ENCODE assay signal across 8 cellular contexts in the genomic region with DNA sequence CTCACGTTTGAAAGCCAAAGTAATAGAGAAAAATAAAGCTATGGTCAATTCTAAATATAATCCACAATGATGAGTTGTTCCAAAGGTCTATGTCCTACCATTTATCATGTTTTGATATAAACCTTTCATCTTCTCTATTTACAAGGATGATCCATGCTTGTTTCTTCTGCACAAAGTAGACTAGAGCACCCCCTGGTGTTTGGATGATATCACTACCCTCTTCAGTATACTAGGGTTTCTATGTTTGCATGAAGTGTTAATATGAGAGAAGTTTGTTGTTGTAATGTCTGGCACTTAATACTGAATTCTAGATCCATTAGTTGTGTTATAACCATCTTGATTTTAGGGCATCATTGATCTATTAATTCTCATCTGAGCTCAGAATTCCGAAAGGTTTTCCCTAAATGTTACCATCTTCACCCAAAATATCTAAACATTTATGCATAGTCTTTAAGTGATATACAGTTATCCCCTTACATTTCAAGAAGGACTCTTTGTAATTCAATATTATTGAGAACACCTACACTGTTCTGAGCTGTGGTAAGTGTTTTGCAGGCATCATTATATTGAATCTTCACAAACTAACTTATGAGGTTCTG.
DNase-seq lines count a peak whose midpoint lies in the region; ATAC-seq, FAIRE-seq and TF ChIP-seq lines count a peak whose summit lies in the region.

No MANE protein-coding gene starts in this region.

- DNase-seq in D721Med (ENCODE audit: insufficient read length, low spot score) (no peak), NOMO-1 treated with DMSO at 0.1 percent for 48 hours (lab: John Stamatoyannopoulos, UW; ENCODE audit: unreplicated experiment) (peak; percentile 62), putamen (ENCODE audit: low spot score) (peak; percentile 7), hepatic stellate cell (ENCODE audit: low spot score) (no peak)
- DNase-seq in stimulated activated CD4-positive, alpha-beta T cell treated with anti-CD3 and anti-CD28 coated beads, Interleukin-12 subunit alpha, Interleukin-12 subunit beta, amount 100 ng/mL, for 4 hours: no peak

- peak; percentile 65 for ATAC-seq in HG03066 (IDR thresholded peaks at IDR 0.05; ENCODE audit: low read depth, unreplicated experiment)
- no peak for ATAC-seq in GM18520 (IDR thresholded peaks at IDR 0.05; ENCODE audit: unreplicated experiment)

- peak; percentile 71 for TF ChIP-seq CTCF in D721Med (IDR thresholded peaks at IDR 0.05; ENCODE audit: insufficient read depth, missing control alignments)

- peak; percentile 88 for FAIRE-seq in D721Med (lab: Jason Lieb, UNC)
- FAIRE-seq in endometrium (lab: Jason Lieb, UNC): peak; percentile 77

Comparison
In these comparisons a context has a peak if more than half of its experiments do, and no peak if none do; other contexts are left out.
1. DNase-seq: peak in NOMO-1 treated with DMSO at 0.1 percent for 48 hours (single experiment) and putamen (single experiment); none in D721Med (single experiment), stimulated activated CD4-positive, alpha-beta T cell treated with anti-CD3 and anti-CD28 coated beads, Interleukin-12 subunit alpha, Interleukin-12 subunit beta, amount 100 ng/mL, for 4 hours (single experiment) and hepatic stellate cell (single experiment).